ENCODE assay signal across 8 cellular contexts in genomic region chr17:28335959-28336871, GRCh38. TPM values are rescaled to one million over a fixed set of nuclear protein-coding genes. Genes with fewer than 3 reads are reported as not detected.
DNase-seq lines count a peak whose midpoint lies in the region; ATAC-seq, FAIRE-seq and TF ChIP-seq lines count a peak whose summit lies in the region.

No MANE protein-coding gene starts in this region.

- H3K36me3 ChIP-seq in neural cell (ENCODE audit: insufficient read depth, low read length) = no peaks in the 10 kb centered on the region

- H3K79me2 ChIP-seq in neural cell (replicated peaks; ENCODE audit: insufficient read depth, low read length) = peaks cover 53% of the 10 kb centered on the region

- TF ChIP-seq RAD21 in A549 (conservative IDR thresholded peaks at IDR 0.05 in 1 of 2, IDR thresholded peaks at IDR 0.05 in 1 of 2) = no peak
- TF ChIP-seq RAD21 in neural cell (conservative IDR thresholded peaks at IDR 0.05) = peak; percentile 15

- 2% methylated on average over 29 of the region's 29 CpGs for WGBS in A549 (ENCODE audit: missing lambda C conversion rate)

- POLR2A ChIA-PET in A549 (lab: Yijun Ruan, JAX) = interaction anchor here (0.6 to 2.1 kb wide), 22 partner anchors 10 to 444 kb away, joined by 3 to 65 read pairs (median 4); partner anchors contain the start of genes POLDIP2, SARM1, SEBOX and SLC46A1

- H3K4me3 Mint-ChIP-seq in activated T-cell treated with anti-CD3 and anti-CD28 coated beads, Interleukin-2, amount 50 U/mL, for 72 hours = peak overlapping the region; percentile 90 to 97

- H3K4me2 ChIP-seq in A549 = peak overlapping the region; percentile 94
- H3K4me2 ChIP-seq in neural cell (ENCODE audit: low read length) = peak overlapping the region; percentile 68

- peak; percentile 54 to 61 for ATAC-seq in A549
- no peak for ATAC-seq in activated T-cell treated with anti-CD3 and anti-CD28 coated beads, Interleukin-2, amount 50 U/mL, for 72 hours (replicated peaks in 1 of 2)
- no peak for ATAC-seq in GM21576 (IDR thresholded peaks at IDR 0.05; ENCODE audit: unreplicated experiment)
- no peak for ATAC-seq in HG03097 (IDR thresholded peaks at IDR 0.05; ENCODE audit: low FRiP score, unreplicated experiment)

- no peaks in the 10 kb centered on the region for H3K9me2 ChIP-seq in neural cell (ENCODE audit: insufficient read depth, low read length)

- no peaks in the 10 kb centered on the region for H3F3A ChIP-seq in neural cell (ENCODE audit: insufficient read depth, low read length, poor library complexity, severe bottlenecking)

- peak; percentile 46 for FAIRE-seq in A549 (lab: Jason Lieb, UNC)

- no peaks in the 10 kb centered on the region for H3K9me3 Mint-ChIP-seq in activated T-cell treated with anti-CD3 and anti-CD28 coated beads, Interleukin-2, amount 50 U/mL, for 72 hours

- no peaks in the 10 kb centered on the region for H4K20me1 ChIP-seq in neural cell (ENCODE audit: insufficient read depth)

- H3K27ac Mint-ChIP-seq in activated T-cell treated with anti-CD3 and anti-CD28 coated beads, Interleukin-2, amount 50 U/mL, for 72 hours = peak overlapping the region; percentile 95

- H3K27me3 Mint-ChIP-seq in activated T-cell treated with anti-CD3 and anti-CD28 coated beads, Interleukin-2, amount 50 U/mL, for 72 hours (ENCODE audit: low read depth) = no peaks in the 10 kb centered on the region

- CTCF ChIA-PET in A549 (lab: Yijun Ruan, JAX) = interaction anchor here (0.7 to 7.0 kb wide), 13 partner anchors 10 to 110 kb away, joined by 3 to 41 read pairs (median 7); partner anchors contain the start of genes POLDIP2, TMEM97 and VTN

- H3K27ac ChIP-seq in A549 (peak overlapping the region; percentile 87 to 92), neural cell (ENCODE audit: low read length) (peak overlapping the region; percentile 94)

- TF ChIP-seq CTCF in A549 (IDR thresholded peaks at IDR 0.05) = no peak
- no peak for TF ChIP-seq CTCF in GM12875 (IDR thresholded peaks at IDR 0.05; ENCODE audit: borderline replicate concordance, insufficient read depth, low read depth, low read length)
- no peak for TF ChIP-seq CTCF in foreskin fibroblast (IDR thresholded peaks at IDR 0.05; ENCODE audit: low read depth, low read length)
- no peak for TF ChIP-seq CTCF in neural cell (IDR thresholded peaks at IDR 0.05; ENCODE audit: poor library complexity, severe bottlenecking)

- peak overlapping the region; percentile 36 for H2AFZ ChIP-seq in neural cell (ENCODE audit: low read depth, low read length)

- no peaks in the 10 kb centered on the region for H3K27me3 ChIP-seq in neural cell (ENCODE audit: insufficient read depth, low read depth, low read length)

- H3K9me3 ChIP-seq in A549 (no peaks in the 10 kb centered on the region), neural cell (ENCODE audit: low read length) (no peaks in the 10 kb centered on the region)

- H3K4me3 ChIP-seq in A549 (peak overlapping the region; percentile 86), GM12875 (ENCODE audit: low read depth, low read length) (peak overlapping the region; percentile 82), foreskin fibroblast (ENCODE audit: low read depth in 1 of 2, low read length in 2 of 2) (peak overlapping the region; percentile 83 to 90), neural cell (ENCODE audit: low read length) (peak overlapping the region; percentile 88)

- TF ChIP-seq POLR2A in A549 (IDR thresholded peaks at IDR 0.05; ENCODE audit: low read length) = no peak

- H3K36me3 Mint-ChIP-seq in activated T-cell treated with anti-CD3 and anti-CD28 coated beads, Interleukin-2, amount 50 U/mL, for 72 hours (ENCODE audit: insufficient read depth in 2 of 2) = no peaks in the 10 kb centered on the region

- H3K4me1 ChIP-seq in A549 = peaks cover 31% of the 10 kb centered on the region

- no peak for TF ChIP-seq EP300 in A549 (IDR thresholded peaks at IDR 0.05)
- no peak for TF ChIP-seq EP300 in neural cell (conservative IDR thresholded peaks at IDR 0.05; ENCODE audit: poor library complexity, severe bottlenecking)

- H3K9ac ChIP-seq in neural cell (ENCODE audit: low read length) = peak overlapping the region; percentile 96

- H3K4me1 Mint-ChIP-seq in activated T-cell treated with anti-CD3 and anti-CD28 coated beads, Interleukin-2, amount 50 U/mL, for 72 hours (ENCODE audit: low read depth) = peaks cover 38% of the 10 kb centered on the region

- DNase-seq in A549 (ENCODE audit: low read depth in 1 of 2, low spot score in 1 of 2) = peak; percentile 77 to 85
- peak; percentile 57 for DNase-seq in NCI-H2227 treated with DMSO at 0.1 percent for 48 hours (lab: John Stamatoyannopoulos, UW)
- peak in 1 of 2 donors; percentile 25 for DNase-seq in activated T-cell treated with anti-CD3 and anti-CD28 coated beads, Interleukin-2, amount 50 U/mL, for 72 hours
- DNase-seq in foreskin fibroblast = peak; percentile 69 to 84

TF ChIP-seq in A549, 52 proteins besides CTCF, POLR2A, EP300 and RAD21 (continues in another document):
- TF ChIP-seq KDM5A (IDR thresholded peaks at IDR 0.05) = no peak
- no peak for TF ChIP-seq ZC3H11A (IDR thresholded peaks at IDR 0.05)
- TF ChIP-seq ESRRA (IDR thresholded peaks at IDR 0.05; ENCODE audit: borderline replicate concordance, low read length) = no peak
- no peak for TF ChIP-seq HOXB13 (CRISPR knock-in tag; IDR thresholded peaks at IDR 0.05; ENCODE audit: low read depth)
- no peak for TF ChIP-seq HOXA7 (CRISPR knock-in tag; IDR thresholded peaks at IDR 0.05)
- no peak for TF ChIP-seq CHD2 (IDR thresholded peaks at IDR 0.05; ENCODE audit: low read length, partially characterized antibody)

TF ChIP-seq in neural cell, 6 proteins besides CTCF, POLR2A, EP300 and RAD21 (continues in another document):
- no peak for TF ChIP-seq SMC3 (conservative IDR thresholded peaks at IDR 0.05; ENCODE audit: poor library complexity)

RNA-seq across cellular contexts. Expression of gene TNFAIP1, which starts 0.7 kb away (rescaled TPM):
- 66.2 and 68.3 TPM in 2 replicates for polyA plus RNA-seq in A549 (2011; rRNA removed)
- 56.9 and 65.0 TPM in 2 replicates for polyA plus RNA-seq in A549 (2012; cell fraction: cytosol; rRNA removed)
- polyA plus RNA-seq in A549 (2012; cell fraction: nucleus; rRNA removed) = 59.9 and 77.4 TPM in 2 replicates
- polyA plus RNA-seq in A549 (2017; fragmentation: RNase III; extraction: RNeasy Plus Mini Kit Qiagen cat#74134 plus additional on column Dnase treatment) = 37.4 to 38.8 TPM (median 37.4 TPM) in 3 replicates
- polyA minus RNA-seq in A549 (2011; rRNA and poly(A)+ RNA removed) = 110 and 120 TPM in 2 replicates
- 10 to 100 TPM; 20.9 to 22.1 TPM for total RNA-seq in activated T-cell treated with anti-CD3 and anti-CD28 coated beads, Interleukin-2, amount 50 U/mL, for 72 hours
- polyA plus RNA-seq in neural cell = 40.4 and 40.8 TPM in 2 replicates
- polyA minus RNA-seq in neural cell = 41.9 and 48.5 TPM in 2 replicates

RNA-seq across cellular contexts. Expression of gene IFT20, which starts 0.9 kb away (rescaled TPM):
- polyA plus RNA-seq in A549 (2011; rRNA removed) (58.7 and 72.1 TPM in 2 replicates), A549 (2017; fragmentation: RNase III; extraction: RNeasy Plus Mini Kit Qiagen cat#74134 plus additional on column Dnase treatment) (53.8 to 57.4 TPM (median 56.8 TPM) in 3 replicates), neural cell (194 and 213 TPM in 2 replicates)
- polyA plus RNA-seq in A549 (2012; cell fraction: cytosol; rRNA removed) = 49.7 and 52.2 TPM in 2 replicates
- polyA plus RNA-seq in A549 (2012; cell fraction: nucleus; rRNA removed) = 36.8 and 43.6 TPM in 2 replicates
- 15.0 and 17.0 TPM in 2 replicates for polyA minus RNA-seq in A549 (2011; rRNA and poly(A)+ RNA removed)
- total RNA-seq in activated T-cell treated with anti-CD3 and anti-CD28 coated beads, Interleukin-2, amount 50 U/mL, for 72 hours = 10 to 100 TPM; 31.1 to 31.7 TPM
- polyA minus RNA-seq in neural cell = 46.0 and 47.7 TPM in 2 replicates

RNA-seq across cellular contexts. Expression of gene TMEM97, which starts 17.2 kb away (rescaled TPM):
- 90.9 and 98.7 TPM in 2 replicates for polyA plus RNA-seq in A549 (2011; rRNA removed)
- polyA plus RNA-seq in A549 (2012; cell fraction: cytosol; rRNA removed) = 39.8 and 43.6 TPM in 2 replicates
- 18.3 and 28.7 TPM in 2 replicates for polyA plus RNA-seq in A549 (2012; cell fraction: nucleus; rRNA removed)
- polyA plus RNA-seq in A549 (2017; fragmentation: RNase III; extraction: RNeasy Plus Mini Kit Qiagen cat#74134 plus additional on column Dnase treatment) = 65.0 to 75.6 TPM (median 70.2 TPM) in 3 replicates
- 58.8 and 66.0 TPM in 2 replicates for polyA minus RNA-seq in A549 (2011; rRNA and poly(A)+ RNA removed)
- 10 to 100 TPM; 23.4 to 38.2 TPM for total RNA-seq in activated T-cell treated with anti-CD3 and anti-CD28 coated beads, Interleukin-2, amount 50 U/mL, for 72 hours
- polyA plus RNA-seq in neural cell = 16.9 and 19.0 TPM in 2 replicates
- 25.3 and 29.2 TPM in 2 replicates for polyA minus RNA-seq in neural cell

RNA-seq across cellular contexts. Expression of gene POLDIP2, which starts 21.1 kb away (rescaled TPM):
- polyA plus RNA-seq in A549 (2011; rRNA removed) (132 and 162 TPM in 2 replicates), A549 (2017; fragmentation: RNase III; extraction: RNeasy Plus Mini Kit Qiagen cat#74134 plus additional on column Dnase treatment) (125 to 130 TPM (median 127 TPM) in 3 replicates), neural cell (75.4 and 84.0 TPM in 2 replicates)
- 145 and 182 TPM in 2 replicates for polyA plus RNA-seq in A549 (2012; cell fraction: cytosol; rRNA removed)
- 98.1 and 111 TPM in 2 replicates for polyA plus RNA-seq in A549 (2012; cell fraction: nucleus; rRNA removed)
- 148 and 169 TPM in 2 replicates for polyA minus RNA-seq in A549 (2011; rRNA and poly(A)+ RNA removed)
- total RNA-seq in activated T-cell treated with anti-CD3 and anti-CD28 coated beads, Interleukin-2, amount 50 U/mL, for 72 hours = 10 to 100 TPM; 78.2 to 91.2 TPM
- 50.6 and 50.9 TPM in 2 replicates for polyA minus RNA-seq in neural cell

RNA-seq across cellular contexts. Expression of gene SEBOX, which starts 28.8 kb away (rescaled TPM):
- not detected in 2 replicates for polyA plus RNA-seq in A549 (2011; rRNA removed)
- not detected in 2 replicates for polyA plus RNA-seq in A549 (2012; cell fraction: cytosol; rRNA removed)
- not detected in 2 replicates for polyA plus RNA-seq in A549 (2012; cell fraction: nucleus; rRNA removed)
- polyA plus RNA-seq in A549 (2017; fragmentation: RNase III; extraction: RNeasy Plus Mini Kit Qiagen cat#74134 plus additional on column Dnase treatment) = not detected in 3 replicates
- polyA minus RNA-seq in A549 (2011; rRNA and poly(A)+ RNA removed) = not detected in 2 replicates
- not detected for total RNA-seq in activated T-cell treated with anti-CD3 and anti-CD28 coated beads, Interleukin-2, amount 50 U/mL, for 72 hours
- not detected in 2 replicates for polyA plus RNA-seq in neural cell
- not detected in 2 replicates for polyA minus RNA-seq in neural cell

Comparison
In these comparisons a context has a peak if more than half of its experiments do, and no peak if none do; other contexts are left out.
1. ATAC-seq: peak in A549 (2 of 2); none in activated T-cell treated with anti-CD3 and anti-CD28 coated beads, Interleukin-2, amount 50 U/mL, for 72 hours (0 of 2), GM21576 (single experiment) and HG03097 (single experiment).
2. Peak in every context shown above with its lines, with median percentiles within 50 percentile points of each other: H3K4me3 ChIP-seq.